Comparison of ENCODE assay signal across 1 cellular context in the genomic region with DNA sequence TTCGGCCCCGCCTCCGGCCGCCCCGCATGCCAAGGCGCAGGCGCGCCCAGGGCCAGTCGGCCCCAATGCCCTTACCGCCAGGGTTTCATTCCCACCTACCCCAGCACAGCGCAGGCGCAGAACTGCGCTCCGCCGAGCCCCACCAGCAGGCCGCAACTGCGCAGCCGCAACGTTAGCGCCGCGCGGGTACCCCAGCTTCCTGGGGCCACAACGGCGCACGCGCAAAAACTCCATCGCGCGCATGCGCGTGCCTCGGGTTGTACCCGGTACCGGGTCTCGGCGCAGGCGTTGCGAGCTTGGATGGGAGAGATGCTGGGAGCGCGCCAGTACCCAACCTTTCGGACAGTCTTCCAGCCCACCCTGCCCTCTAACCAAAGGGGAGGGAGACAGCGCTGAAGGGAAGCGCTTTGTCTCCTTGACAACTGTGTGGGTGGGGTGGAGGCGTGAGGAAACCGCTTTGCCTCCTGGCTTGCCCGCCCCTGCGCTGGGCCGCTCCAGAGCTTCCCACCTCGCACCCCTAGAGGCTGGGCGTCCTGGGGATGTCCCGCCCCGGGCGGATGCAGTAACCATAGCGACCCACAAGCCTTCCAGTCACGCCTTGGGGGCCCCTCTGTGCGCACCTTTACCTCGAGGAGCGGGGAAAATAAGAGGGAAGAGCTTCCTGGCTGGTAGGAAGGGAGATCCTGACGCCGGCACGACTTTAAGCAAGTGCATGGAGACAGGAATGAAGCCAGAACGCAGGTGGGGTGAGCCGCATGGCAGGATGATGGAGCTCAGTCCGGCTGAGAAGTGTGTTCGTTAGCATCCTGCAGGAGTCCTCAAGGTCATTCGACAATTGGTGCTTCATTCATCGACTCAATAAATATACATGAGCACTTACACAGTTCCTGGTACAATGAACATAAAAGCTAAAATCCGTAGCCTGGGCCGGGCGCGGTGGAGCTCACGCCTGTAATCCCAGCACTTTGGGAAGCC.
TF ChIP-seq lines count a peak whose summit lies in the region.

No MANE protein-coding gene starts in this region.

TF ChIP-seq in K562, 482 proteins besides CTCF, POLR2A, EP300 and RAD21 (continued from another document and continues in another):
- TF ChIP-seq, protein P1, sequence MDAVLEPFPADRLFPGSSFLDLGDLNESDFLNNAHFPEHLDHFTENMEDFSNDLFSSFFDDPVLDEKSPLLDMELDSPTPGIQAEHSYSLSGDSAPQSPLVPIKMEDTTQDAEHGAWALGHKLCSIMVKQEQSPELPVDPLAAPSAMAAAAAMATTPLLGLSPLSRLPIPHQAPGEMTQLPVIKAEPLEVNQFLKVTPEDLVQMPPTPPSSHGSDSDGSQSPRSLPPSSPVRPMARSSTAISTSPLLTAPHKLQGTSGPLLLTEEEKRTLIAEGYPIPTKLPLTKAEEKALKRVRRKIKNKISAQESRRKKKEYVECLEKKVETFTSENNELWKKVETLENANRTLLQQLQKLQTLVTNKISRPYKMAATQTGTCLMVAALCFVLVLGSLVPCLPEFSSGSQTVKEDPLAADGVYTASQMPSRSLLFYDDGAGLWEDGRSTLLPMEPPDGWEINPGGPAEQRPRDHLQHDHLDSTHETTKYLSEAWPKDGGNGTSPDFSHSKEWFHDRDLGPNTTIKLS (IDR thresholded peaks at IDR 0.05; ENCODE audit: borderline replicate concordance, low read depth), result peak; percentile 58; the same call in 1 of the 2 replicates
- TF ChIP-seq NCOA2 (IDR thresholded peaks at IDR 0.05; ENCODE audit: partially characterized antibody in 2 of 2) (no peak), TEAD1 (CRISPR knock-in tag; IDR thresholded peaks at IDR 0.05) (no peak), RBFOX2 (IDR thresholded peaks at IDR 0.05; ENCODE audit: low read depth, low read length) (peak; percentile 70), HSF4 (CRISPR knock-in tag; IDR thresholded peaks at IDR 0.05; ENCODE audit: borderline replicate concordance) (no peak), HDAC8 (tag; IDR thresholded peaks at IDR 0.05) (no peak), ZEB2 (IDR thresholded peaks at IDR 0.05) (peak; percentile 73), MTA1 (IDR thresholded peaks at IDR 0.05; ENCODE audit: borderline replicate concordance) (no peak), CBFA2T3 (IDR thresholded peaks at IDR 0.05) (no peak), FOXP1 (CRISPR knock-in tag; IDR thresholded peaks at IDR 0.05) (peak; percentile 63; the same call in 1 of the 2 replicates), NUFIP1 (IDR thresholded peaks at IDR 0.05; ENCODE audit: partially characterized antibody) (no peak), CSDE1 (IDR thresholded peaks at IDR 0.05) (peak in 1 of 2 experiments; percentile 65; a peak in 2 of 4 replicates), SLC30A9 (CRISPR knock-in tag; IDR thresholded peaks at IDR 0.05) (no peak)
- TF ChIP-seq, protein P2, sequence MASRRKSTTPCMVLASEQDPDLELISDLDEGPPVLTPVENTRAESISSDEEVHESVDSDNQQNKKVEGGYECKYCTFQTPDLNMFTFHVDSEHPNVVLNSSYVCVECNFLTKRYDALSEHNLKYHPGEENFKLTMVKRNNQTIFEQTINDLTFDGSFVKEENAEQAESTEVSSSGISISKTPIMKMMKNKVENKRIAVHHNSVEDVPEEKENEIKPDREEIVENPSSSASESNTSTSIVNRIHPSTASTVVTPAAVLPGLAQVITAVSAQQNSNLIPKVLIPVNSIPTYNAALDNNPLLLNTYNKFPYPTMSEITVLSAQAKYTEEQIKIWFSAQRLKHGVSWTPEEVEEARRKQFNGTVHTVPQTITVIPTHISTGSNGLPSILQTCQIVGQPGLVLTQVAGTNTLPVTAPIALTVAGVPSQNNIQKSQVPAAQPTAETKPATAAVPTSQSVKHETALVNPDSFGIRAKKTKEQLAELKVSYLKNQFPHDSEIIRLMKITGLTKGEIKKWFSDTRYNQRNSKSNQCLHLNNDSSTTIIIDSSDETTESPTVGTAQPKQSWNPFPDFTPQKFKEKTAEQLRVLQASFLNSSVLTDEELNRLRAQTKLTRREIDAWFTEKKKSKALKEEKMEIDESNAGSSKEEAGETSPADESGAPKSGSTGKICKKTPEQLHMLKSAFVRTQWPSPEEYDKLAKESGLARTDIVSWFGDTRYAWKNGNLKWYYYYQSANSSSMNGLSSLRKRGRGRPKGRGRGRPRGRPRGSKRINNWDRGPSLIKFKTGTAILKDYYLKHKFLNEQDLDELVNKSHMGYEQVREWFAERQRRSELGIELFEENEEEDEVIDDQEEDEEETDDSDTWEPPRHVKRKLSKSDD (conservative IDR thresholded peaks at IDR 0.05; ENCODE audit: low read length), result no peak
- TF ChIP-seq, protein P3, sequence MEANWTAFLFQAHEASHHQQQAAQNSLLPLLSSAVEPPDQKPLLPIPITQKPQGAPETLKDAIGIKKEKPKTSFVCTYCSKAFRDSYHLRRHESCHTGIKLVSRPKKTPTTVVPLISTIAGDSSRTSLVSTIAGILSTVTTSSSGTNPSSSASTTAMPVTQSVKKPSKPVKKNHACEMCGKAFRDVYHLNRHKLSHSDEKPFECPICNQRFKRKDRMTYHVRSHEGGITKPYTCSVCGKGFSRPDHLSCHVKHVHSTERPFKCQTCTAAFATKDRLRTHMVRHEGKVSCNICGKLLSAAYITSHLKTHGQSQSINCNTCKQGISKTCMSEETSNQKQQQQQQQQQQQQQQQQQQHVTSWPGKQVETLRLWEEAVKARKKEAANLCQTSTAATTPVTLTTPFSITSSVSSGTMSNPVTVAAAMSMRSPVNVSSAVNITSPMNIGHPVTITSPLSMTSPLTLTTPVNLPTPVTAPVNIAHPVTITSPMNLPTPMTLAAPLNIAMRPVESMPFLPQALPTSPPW (CRISPR knock-in tag; IDR thresholded peaks at IDR 0.05), result peak; percentile 97
- TF ChIP-seq, protein P4, sequence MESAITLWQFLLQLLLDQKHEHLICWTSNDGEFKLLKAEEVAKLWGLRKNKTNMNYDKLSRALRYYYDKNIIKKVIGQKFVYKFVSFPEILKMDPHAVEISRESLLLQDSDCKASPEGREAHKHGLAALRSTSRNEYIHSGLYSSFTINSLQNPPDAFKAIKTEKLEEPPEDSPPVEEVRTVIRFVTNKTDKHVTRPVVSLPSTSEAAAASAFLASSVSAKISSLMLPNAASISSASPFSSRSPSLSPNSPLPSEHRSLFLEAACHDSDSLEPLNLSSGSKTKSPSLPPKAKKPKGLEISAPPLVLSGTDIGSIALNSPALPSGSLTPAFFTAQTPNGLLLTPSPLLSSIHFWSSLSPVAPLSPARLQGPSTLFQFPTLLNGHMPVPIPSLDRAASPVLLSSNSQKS (CRISPR knock-in tag; IDR thresholded peaks at IDR 0.05), result no peak
- TF ChIP-seq, protein P5, sequence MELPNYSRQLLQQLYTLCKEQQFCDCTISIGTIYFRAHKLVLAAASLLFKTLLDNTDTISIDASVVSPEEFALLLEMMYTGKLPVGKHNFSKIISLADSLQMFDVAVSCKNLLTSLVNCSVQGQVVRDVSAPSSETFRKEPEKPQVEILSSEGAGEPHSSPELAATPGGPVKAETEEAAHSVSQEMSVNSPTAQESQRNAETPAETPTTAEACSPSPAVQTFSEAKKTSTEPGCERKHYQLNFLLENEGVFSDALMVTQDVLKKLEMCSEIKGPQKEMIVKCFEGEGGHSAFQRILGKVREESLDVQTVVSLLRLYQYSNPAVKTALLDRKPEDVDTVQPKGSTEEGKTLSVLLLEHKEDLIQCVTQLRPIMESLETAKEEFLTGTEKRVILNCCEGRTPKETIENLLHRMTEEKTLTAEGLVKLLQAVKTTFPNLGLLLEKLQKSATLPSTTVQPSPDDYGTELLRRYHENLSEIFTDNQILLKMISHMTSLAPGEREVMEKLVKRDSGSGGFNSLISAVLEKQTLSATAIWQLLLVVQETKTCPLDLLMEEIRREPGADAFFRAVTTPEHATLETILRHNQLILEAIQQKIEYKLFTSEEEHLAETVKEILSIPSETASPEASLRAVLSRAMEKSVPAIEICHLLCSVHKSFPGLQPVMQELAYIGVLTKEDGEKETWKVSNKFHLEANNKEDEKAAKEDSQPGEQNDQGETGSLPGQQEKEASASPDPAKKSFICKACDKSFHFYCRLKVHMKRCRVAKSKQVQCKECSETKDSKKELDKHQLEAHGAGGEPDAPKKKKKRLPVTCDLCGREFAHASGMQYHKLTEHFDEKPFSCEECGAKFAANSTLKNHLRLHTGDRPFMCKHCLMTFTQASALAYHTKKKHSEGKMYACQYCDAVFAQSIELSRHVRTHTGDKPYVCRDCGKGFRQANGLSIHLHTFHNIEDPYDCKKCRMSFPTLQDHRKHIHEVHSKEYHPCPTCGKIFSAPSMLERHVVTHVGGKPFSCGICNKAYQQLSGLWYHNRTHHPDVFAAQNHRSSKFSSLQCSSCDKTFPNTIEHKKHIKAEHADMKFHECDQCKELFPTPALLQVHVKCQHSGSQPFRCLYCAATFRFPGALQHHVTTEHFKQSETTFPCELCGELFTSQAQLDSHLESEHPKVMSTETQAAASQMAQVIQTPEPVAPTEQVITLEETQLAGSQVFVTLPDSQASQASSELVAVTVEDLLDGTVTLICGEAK (IDR thresholded peaks at IDR 0.05), result peak; percentile 37; the same call in 1 of the 2 replicates
- TF ChIP-seq, protein P5 (CRISPR knock-in tag; IDR thresholded peaks at IDR 0.05), result no peak
- TF ChIP-seq, protein P6, sequence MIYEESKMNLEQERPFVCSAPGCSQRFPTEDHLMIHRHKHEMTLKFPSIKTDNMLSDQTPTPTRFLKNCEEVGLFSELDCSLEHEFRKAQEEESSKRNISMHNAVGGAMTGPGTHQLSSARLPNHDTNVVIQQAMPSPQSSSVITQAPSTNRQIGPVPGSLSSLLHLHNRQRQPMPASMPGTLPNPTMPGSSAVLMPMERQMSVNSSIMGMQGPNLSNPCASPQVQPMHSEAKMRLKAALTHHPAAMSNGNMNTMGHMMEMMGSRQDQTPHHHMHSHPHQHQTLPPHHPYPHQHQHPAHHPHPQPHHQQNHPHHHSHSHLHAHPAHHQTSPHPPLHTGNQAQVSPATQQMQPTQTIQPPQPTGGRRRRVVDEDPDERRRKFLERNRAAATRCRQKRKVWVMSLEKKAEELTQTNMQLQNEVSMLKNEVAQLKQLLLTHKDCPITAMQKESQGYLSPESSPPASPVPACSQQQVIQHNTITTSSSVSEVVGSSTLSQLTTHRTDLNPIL (CRISPR knock-in tag; IDR thresholded peaks at IDR 0.05), result no peak
- TF ChIP-seq, protein P7, sequence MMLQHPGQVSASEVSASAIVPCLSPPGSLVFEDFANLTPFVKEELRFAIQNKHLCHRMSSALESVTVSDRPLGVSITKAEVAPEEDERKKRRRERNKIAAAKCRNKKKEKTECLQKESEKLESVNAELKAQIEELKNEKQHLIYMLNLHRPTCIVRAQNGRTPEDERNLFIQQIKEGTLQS (IDR thresholded peaks at IDR 0.05), result no peak
- TF ChIP-seq, protein P7 (CRISPR knock-in tag; conservative IDR thresholded peaks at IDR 0.05), result no peak
- TF ChIP-seq, protein P8, sequence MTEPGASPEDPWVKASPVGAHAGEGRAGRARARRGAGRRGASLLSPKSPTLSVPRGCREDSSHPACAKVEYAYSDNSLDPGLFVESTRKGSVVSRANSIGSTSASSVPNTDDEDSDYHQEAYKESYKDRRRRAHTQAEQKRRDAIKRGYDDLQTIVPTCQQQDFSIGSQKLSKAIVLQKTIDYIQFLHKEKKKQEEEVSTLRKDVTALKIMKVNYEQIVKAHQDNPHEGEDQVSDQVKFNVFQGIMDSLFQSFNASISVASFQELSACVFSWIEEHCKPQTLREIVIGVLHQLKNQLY (CRISPR knock-in tag; conservative IDR thresholded peaks at IDR 0.05), result no peak
